Comparison of ENCODE assay signal across 1 cellular context in the genomic region with DNA sequence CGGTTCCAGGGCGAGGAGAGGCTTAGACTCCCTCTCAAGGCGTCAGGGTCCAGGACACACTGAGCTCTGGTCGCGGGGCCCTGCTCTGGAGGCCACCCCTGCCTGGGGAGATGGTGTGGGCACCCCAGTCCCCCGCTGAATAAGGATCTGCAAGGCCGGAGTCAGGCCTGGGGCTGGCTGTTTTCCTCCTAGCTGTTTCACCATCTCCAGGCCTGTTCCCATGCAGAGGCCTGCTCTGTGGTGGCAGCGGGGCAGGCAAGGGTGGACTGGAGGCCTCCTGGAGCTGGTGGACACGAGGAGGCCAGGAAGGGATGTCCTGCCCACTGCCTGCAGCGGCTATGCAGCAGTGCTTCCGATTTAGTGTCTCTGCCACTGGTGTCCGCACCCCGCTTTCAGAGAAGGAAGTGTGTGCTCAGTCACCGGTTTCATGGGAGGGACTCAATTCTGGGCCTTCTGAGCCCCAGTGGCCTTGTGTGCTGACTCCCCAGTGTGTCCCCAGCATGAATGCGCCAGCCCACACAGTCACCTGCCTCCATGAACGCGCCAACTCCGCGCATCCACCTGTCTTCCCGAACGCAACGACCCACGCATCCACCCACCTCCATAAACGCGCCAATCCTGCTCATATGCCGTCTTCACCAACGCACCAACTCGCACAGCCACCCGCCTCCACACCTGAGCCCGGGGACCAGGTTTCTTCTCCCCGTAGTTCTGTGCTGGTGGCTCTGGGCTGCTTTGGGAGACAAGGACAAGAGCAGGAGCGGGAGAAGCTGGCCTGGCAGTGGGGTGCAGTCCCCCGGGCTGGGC.
TF ChIP-seq lines count a peak whose summit lies in the region.

No MANE protein-coding gene starts in this region.

TF ChIP-seq in SK-N-SH, 30 proteins besides CTCF, POLR2A, EP300 and RAD21 (continued from another document):
- TF ChIP-seq, protein P1, sequence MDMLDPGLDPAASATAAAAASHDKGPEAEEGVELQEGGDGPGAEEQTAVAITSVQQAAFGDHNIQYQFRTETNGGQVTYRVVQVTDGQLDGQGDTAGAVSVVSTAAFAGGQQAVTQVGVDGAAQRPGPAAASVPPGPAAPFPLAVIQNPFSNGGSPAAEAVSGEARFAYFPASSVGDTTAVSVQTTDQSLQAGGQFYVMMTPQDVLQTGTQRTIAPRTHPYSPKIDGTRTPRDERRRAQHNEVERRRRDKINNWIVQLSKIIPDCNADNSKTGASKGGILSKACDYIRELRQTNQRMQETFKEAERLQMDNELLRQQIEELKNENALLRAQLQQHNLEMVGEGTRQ (IDR thresholded peaks at IDR 0.05; ENCODE audit: borderline replicate concordance, low read depth, low read length) = no peak
- TF ChIP-seq EZH2phosphoT487 (IDR thresholded peaks at IDR 0.05; ENCODE audit: borderline replicate concordance, low read depth) = no peak
- TF ChIP-seq, protein P2, sequence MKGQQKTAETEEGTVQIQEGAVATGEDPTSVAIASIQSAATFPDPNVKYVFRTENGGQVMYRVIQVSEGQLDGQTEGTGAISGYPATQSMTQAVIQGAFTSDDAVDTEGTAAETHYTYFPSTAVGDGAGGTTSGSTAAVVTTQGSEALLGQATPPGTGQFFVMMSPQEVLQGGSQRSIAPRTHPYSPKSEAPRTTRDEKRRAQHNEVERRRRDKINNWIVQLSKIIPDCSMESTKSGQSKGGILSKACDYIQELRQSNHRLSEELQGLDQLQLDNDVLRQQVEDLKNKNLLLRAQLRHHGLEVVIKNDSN (IDR thresholded peaks at IDR 0.05; ENCODE audit: borderline replicate concordance, low read depth) = no peak
- no peak for TF ChIP-seq TAF1 (IDR thresholded peaks at IDR 0.05; ENCODE audit: borderline replicate concordance, low read depth, low read length)
- TF ChIP-seq, protein P3, sequence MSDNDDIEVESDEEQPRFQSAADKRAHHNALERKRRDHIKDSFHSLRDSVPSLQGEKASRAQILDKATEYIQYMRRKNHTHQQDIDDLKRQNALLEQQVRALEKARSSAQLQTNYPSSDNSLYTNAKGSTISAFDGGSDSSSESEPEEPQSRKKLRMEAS (IDR thresholded peaks at IDR 0.05; ENCODE audit: low read depth) = no peak
- no peak for TF ChIP-seq POLR2AphosphoS5 (IDR thresholded peaks at IDR 0.05; ENCODE audit: low read depth, low read length)
- TF ChIP-seq TCF12 (IDR thresholded peaks at IDR 0.05) = no peak
